ENCODE assay signal across 1 cellular context in genomic region chr2:112818094-112818902, GRCh38.
TF ChIP-seq lines count a peak whose summit lies in the region.

No MANE protein-coding gene starts in this region.

TF ChIP-seq in HepG2, 621 proteins besides CTCF, POLR2A, EP300 and RAD21 (continued from another document and continues in another):
- TF ChIP-seq KDM1A (CRISPR knock-in tag; IDR thresholded peaks at IDR 0.05) (peak; percentile 55; the same call in 1 of the 2 replicates), ZNF720 (CRISPR knock-in tag; IDR thresholded peaks at IDR 0.05) (no peak), ARNT2 (CRISPR knock-in tag; IDR thresholded peaks at IDR 0.05; ENCODE audit: low read depth) (peak; percentile 30; the same call in 1 of the 2 replicates), SUZ12 (IDR thresholded peaks at IDR 0.05; ENCODE audit: low read depth, low read length) (no peak), ZNF687 (CRISPR knock-in tag; IDR thresholded peaks at IDR 0.05) (no peak), HNF1B (CRISPR knock-in tag; IDR thresholded peaks at IDR 0.05) (peak; percentile 98), BRCA1 (CRISPR knock-in tag; IDR thresholded peaks at IDR 0.05) (0 out of 2 replicates have a peak, but pooled peaks have one; percentile 54), ZSCAN9 (CRISPR knock-in tag; IDR thresholded peaks at IDR 0.05; ENCODE audit: borderline replicate concordance) (peak; percentile 94), NR0B2 (CRISPR knock-in tag; IDR thresholded peaks at IDR 0.05) (no peak), RBM22 (optimal IDR thresholded peaks at IDR 0.05; ENCODE audit: low read length) (no peak), ATF1 (CRISPR knock-in tag; IDR thresholded peaks at IDR 0.05) (peak; percentile 76; the same call in 1 of the 2 replicates), ZNF318 (CRISPR knock-in tag; IDR thresholded peaks at IDR 0.05) (peak; percentile 90; the same call in 1 of the 2 replicates), IRF9 (CRISPR knock-in tag; IDR thresholded peaks at IDR 0.05; ENCODE audit: borderline replicate concordance) (peak; percentile 59; the same call in 1 of the 2 replicates), ZSCAN20 (CRISPR knock-in tag; IDR thresholded peaks at IDR 0.05; ENCODE audit: borderline replicate concordance) (no peak), ETV5 (CRISPR knock-in tag; IDR thresholded peaks at IDR 0.05; ENCODE audit: borderline replicate concordance) (peak; percentile 76; the same call in 1 of the 2 replicates), CENPT (CRISPR knock-in tag; IDR thresholded peaks at IDR 0.05; ENCODE audit: low read depth) (no peak), ZNF563 (CRISPR knock-in tag; IDR thresholded peaks at IDR 0.05) (no peak), ARID4A (CRISPR knock-in tag; IDR thresholded peaks at IDR 0.05; ENCODE audit: borderline replicate concordance) (peak; percentile 71; the same call in 1 of the 2 replicates), ZNF775 (CRISPR knock-in tag; IDR thresholded peaks at IDR 0.05; ENCODE audit: borderline replicate concordance) (peak; percentile 72; the same call in 1 of the 2 replicates), ZBTB2 (CRISPR knock-in tag; IDR thresholded peaks at IDR 0.05; ENCODE audit: low read depth) (no peak), ZNF251 (CRISPR knock-in tag; IDR thresholded peaks at IDR 0.05) (no peak), TBP (CRISPR knock-in tag; IDR thresholded peaks at IDR 0.05) (0 out of 2 replicates have a peak, but pooled peaks have one; percentile 28), TEAD3 (CRISPR knock-in tag; optimal IDR thresholded peaks at IDR 0.05; ENCODE audit: borderline replicate concordance) (peak; percentile 94), ZNF317 (CRISPR knock-in tag; IDR thresholded peaks at IDR 0.05) (peak; percentile 86), CBX2 (IDR thresholded peaks at IDR 0.05; ENCODE audit: low read depth, low read length) (no peak), CBX2 (CRISPR knock-in tag; IDR thresholded peaks at IDR 0.05; ENCODE audit: low read depth) (no peak), EHMT2 (IDR thresholded peaks at IDR 0.05; ENCODE audit: borderline replicate concordance, low read depth, low read length) (peak; percentile 66; the same call in 1 of the 2 replicates), ZFYVE20 (CRISPR knock-in tag; IDR thresholded peaks at IDR 0.05; ENCODE audit: borderline replicate concordance, low read depth) (no peak), SMYD3 (CRISPR knock-in tag; IDR thresholded peaks at IDR 0.05) (peak; percentile 94), ZNF10 (CRISPR knock-in tag; IDR thresholded peaks at IDR 0.05; ENCODE audit: borderline replicate concordance, low read depth) (no peak), ZNF768 (CRISPR knock-in tag; IDR thresholded peaks at IDR 0.05) (no peak), STAG1 (CRISPR knock-in tag; IDR thresholded peaks at IDR 0.05) (peak; percentile 18; the same call in 1 of the 2 replicates), ZNF724P (CRISPR knock-in tag; IDR thresholded peaks at IDR 0.05; ENCODE audit: borderline replicate concordance) (0 out of 2 replicates have a peak, but pooled peaks have one; percentile 87), ZBTB14 (CRISPR knock-in tag; IDR thresholded peaks at IDR 0.05) (no peak)
